Comparison of ENCODE assay signal across 1 cellular context in genomic region chr17:51298508-51299371, GRCh38.
A peak's percentile ranks its signal among the peaks of the same experiment; 100 is the strongest.
TF ChIP-seq lines count a peak whose summit lies in the region.

No MANE protein-coding gene starts in this region.

TF ChIP-seq in K562, 482 proteins besides CTCF, POLR2A, EP300 and RAD21 (continued from another document):
- TF ChIP-seq DEAF1 (CRISPR knock-in tag; IDR thresholded peaks at IDR 0.05) (peak; percentile 71), NFATC3 (IDR thresholded peaks at IDR 0.05) (no peak), NFIX (CRISPR knock-in tag; IDR thresholded peaks at IDR 0.05; ENCODE audit: low read depth) (no peak), POLR2AphosphoS5 (IDR thresholded peaks at IDR 0.05; ENCODE audit: control insufficient read depth, insufficient read depth, low read depth, low read length) (peak; percentile 19; the same call in 1 of the 2 replicates), THRA (IDR thresholded peaks at IDR 0.05) (no peak), GTF2A2 (tag; IDR thresholded peaks at IDR 0.05) (no peak), ZNF347 (CRISPR knock-in tag; IDR thresholded peaks at IDR 0.05; ENCODE audit: low read depth) (no peak), PHB (CRISPR knock-in tag; IDR thresholded peaks at IDR 0.05) (no peak), SP1 (CRISPR knock-in tag; IDR thresholded peaks at IDR 0.05) (no peak), MLX (CRISPR knock-in tag; conservative IDR thresholded peaks at IDR 0.05) (no peak), SMC3 (conservative IDR thresholded peaks at IDR 0.05; ENCODE audit: insufficient read depth, low read depth, low read length) (peak; percentile 37; the same call in 1 of the 2 replicates), SUPT5H (IDR thresholded peaks at IDR 0.05) (peak; percentile 39; the same call in 1 of the 2 replicates), SAFB2 (IDR thresholded peaks at IDR 0.05; ENCODE audit: borderline replicate concordance, low read depth, low read length, severe bottlenecking) (no peak)
